In the genomic region with DNA sequence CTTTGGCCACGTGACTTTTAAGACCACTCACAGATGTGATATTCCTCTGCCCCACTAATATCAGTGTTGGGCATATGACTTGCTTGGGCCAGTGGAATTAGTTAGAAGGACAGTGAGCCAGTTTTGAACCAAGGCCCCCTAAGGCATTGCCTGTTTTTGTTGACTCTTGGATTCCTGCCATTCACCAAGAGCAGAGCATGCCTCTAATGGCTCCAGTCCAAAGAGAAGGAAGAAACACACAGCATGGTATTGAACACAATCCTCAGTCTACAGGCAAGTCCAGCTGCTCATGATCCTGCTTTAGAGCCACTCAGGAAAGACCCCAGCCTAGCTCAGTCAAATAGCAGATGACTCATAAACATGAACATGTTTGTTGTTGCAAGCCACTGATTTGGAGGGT, we compare ENCODE assay signal across 26 cellular contexts.
DNase-seq lines count a peak whose midpoint lies in the region; ATAC-seq, FAIRE-seq and TF ChIP-seq lines count a peak whose summit lies in the region.
"Had no signal": no experiment of that assay in that cellular context is flagged by ENCODE, and none has a peak within 500 bp of the region (broad histone marks: within the 10 kb centered on the region; RNA-seq: fewer than 3 reads in every experiment).

No MANE protein-coding gene starts in this region.

- H3K27me3 ChIP-seq in astrocyte (ENCODE audit: insufficient read depth, low read length) = no peaks in the 10 kb centered on the region
- H3K27me3 ChIP-seq: BLaER1 treated with 17β-estradiol and CSF1 and Interleukin-3, amounts not matched to agents 10 nM and 100 nM; brain microvascular endothelial cell; upper lobe of left lung had no signal

- H3K36me3 ChIP-seq in astrocyte (ENCODE audit: insufficient read depth, low read length) = no peaks in the 10 kb centered on the region
- no peaks in the 10 kb centered on the region for H3K36me3 ChIP-seq in kidney (ENCODE audit: control insufficient read depth in 1 of 2, insufficient read depth in 2 of 2, low read length in 2 of 2)
- H3K36me3 ChIP-seq: BLaER1 treated with 17β-estradiol and CSF1 and Interleukin-3, amounts not matched to agents 10 nM and 100 nM; brain microvascular endothelial cell; upper lobe of left lung had no signal

- no peak for ATAC-seq in stimulated activated naive CD8-positive, alpha-beta T cell treated with anti-CD3 and anti-CD28 coated beads, Interleukin-15, Interleukin-2, amounts not matched to agents 100 U/mL and 50 U/mL, for 24 hours
- ATAC-seq: activated naive CD8-positive, alpha-beta T cell treated with anti-CD3 and anti-CD28 coated beads, Interleukin-2, amount 50 U/mL, for 24 hours; HCT116 had no signal

- intact Hi-C loops in kidney (cut with DNase I) = no loop called here

- in situ Hi-C loops in ACHN (cut with HindIII; ENCODE audit: low pct_ligation_motif_present, low pct_unique_long_range_greater_than_20kb, low sequenced_read_pairs) = no loop called here

- H3K79me2 ChIP-seq in astrocyte (ENCODE audit: insufficient read depth, low read length) = no peaks in the 10 kb centered on the region

- H3K4me3 Mint-ChIP-seq in astrocyte (ENCODE audit: unreplicated experiment) = no peak overlapping the region
- H3K4me3 Mint-ChIP-seq: activated naive CD8-positive, alpha-beta T cell treated with anti-CD3 and anti-CD28 coated beads, Interleukin-2, amount 50 U/mL, for 24 hours; IgD-negative memory B cell; naive B cell; T-helper 2 cell treated with Interferon-gamma antibody and Interleukin-4, amounts not matched to agents 5 μg/mL and 100 μg/mL, for 36 hours had no signal

- no peaks in the 10 kb centered on the region for H4K20me1 ChIP-seq in astrocyte (ENCODE audit: insufficient read depth, low read length)
- H4K20me1 ChIP-seq: BLaER1 treated with 17β-estradiol and CSF1 and Interleukin-3, amounts not matched to agents 10 nM and 100 nM had no signal

- H3K9me3 ChIP-seq in astrocyte (ENCODE audit: insufficient read depth, low read depth, low read length) (peaks cover 4% of the 10 kb centered on the region), kidney (ENCODE audit: control insufficient read depth in 1 of 2, low read length in 2 of 2) (no peaks in the 10 kb centered on the region)
- H3K9me3 ChIP-seq: BLaER1 treated with 17β-estradiol and CSF1 and Interleukin-3, amounts not matched to agents 10 nM and 100 nM; upper lobe of left lung had no signal

- TF ChIP-seq CTCF in astrocyte (IDR thresholded peaks at IDR 0.05; ENCODE audit: insufficient read depth, low read depth, low read length) (no peak), kidney (IDR thresholded peaks at IDR 0.05; ENCODE audit: borderline replicate concordance, extremely low read depth, insufficient read depth) (no peak)

- H3K4me1 Mint-ChIP-seq in astrocyte (ENCODE audit: low read depth, unreplicated experiment) = peaks cover 16% of the 10 kb centered on the region
- H3K4me1 Mint-ChIP-seq: activated naive CD8-positive, alpha-beta T cell treated with anti-CD3 and anti-CD28 coated beads, Interleukin-2, amount 50 U/mL, for 24 hours; IgD-negative memory B cell; naive B cell had no signal

- H2AFZ ChIP-seq in astrocyte (ENCODE audit: low read depth, low read length) = no peak overlapping the region

- no peak overlapping the region for H3K9ac ChIP-seq in astrocyte (ENCODE audit: low read length)
- H3K9ac ChIP-seq in kidney (ENCODE audit: low read length in 2 of 2) = no peak overlapping the region
- H3K9ac ChIP-seq: BLaER1 treated with 17β-estradiol and CSF1 and Interleukin-3, amounts not matched to agents 10 nM and 100 nM had no signal

- DNase-seq in NCI-H748 (lab: John Stamatoyannopoulos, UW; ENCODE audit: unreplicated experiment) (peak; percentile 34), NCI-H748 treated with DMSO at 0.1 percent for 48 hours (lab: John Stamatoyannopoulos, UW) (no peak), astrocyte (ENCODE audit: low read depth) (no peak), kidney (no peak), NCI-H1417 treated with DMSO at 0.1 percent for 48 hours (lab: John Stamatoyannopoulos, UW) (no peak), ACHN (no peak), NCI-H82 treated with DMSO at 0.1 percent for 48 hours (lab: John Stamatoyannopoulos, UW; ENCODE audit: unreplicated experiment) (no peak)
- no peak for DNase-seq in stimulated activated naive CD8-positive, alpha-beta T cell treated with anti-CD3 and anti-CD28 coated beads, Interleukin-15, Interleukin-2, amounts not matched to agents 100 U/mL and 50 U/mL, for 24 hours
- DNase-seq: activated CD4-positive, alpha-beta T cell treated with anti-CD3 and anti-CD28 coated beads, Interleukin-2, amount 50 U/mL, for 4 hours; activated CD8-positive, alpha-beta memory T cell treated with anti-CD3 and anti-CD28 coated beads, Interleukin-2, amount 50 U/mL, for 4 hours; activated naive CD8-positive, alpha-beta T cell treated with anti-CD3 and anti-CD28 coated beads, Interleukin-2, amount 50 U/mL, for 24 hours; left cardiac atrium; mesenchymal stem cell; naive B cell; NCI-H146; NCI-H446 treated with DMSO at 0.1 percent for 48 hours; retina had no signal

- peaks cover 31% of the 10 kb centered on the region for H3K27me3 Mint-ChIP-seq in astrocyte (ENCODE audit: low read depth, unreplicated experiment)
- H3K27me3 Mint-ChIP-seq: naive B cell had no signal

- H3K4me2 ChIP-seq in astrocyte (ENCODE audit: low read length) = no peak overlapping the region
- H3K4me2 ChIP-seq: BLaER1 treated with 17β-estradiol and CSF1 and Interleukin-3, amounts not matched to agents 10 nM and 100 nM had no signal

- H3K9me3 Mint-ChIP-seq in astrocyte (ENCODE audit: unreplicated experiment) = peaks cover 7% of the 10 kb centered on the region
- H3K9me3 Mint-ChIP-seq: T-helper 2 cell treated with Interferon-gamma antibody and Interleukin-4, amounts not matched to agents 5 μg/mL and 100 μg/mL, for 36 hours had no signal

- H3K27ac ChIP-seq in astrocyte (ENCODE audit: low read depth, low read length) = no peak overlapping the region
- H3K27ac ChIP-seq in kidney (ENCODE audit: low read depth in 2 of 2, low read length in 2 of 2) = peak overlapping the region; percentile 58 to 70
- H3K27ac ChIP-seq: BLaER1 treated with 17β-estradiol and CSF1 and Interleukin-3, amounts not matched to agents 10 nM and 100 nM; brain microvascular endothelial cell; coronary artery; upper lobe of left lung; VCaP had no signal

- no peaks in the 10 kb centered on the region for H3K36me3 Mint-ChIP-seq in astrocyte (ENCODE audit: low read depth, unreplicated experiment)
- H3K36me3 Mint-ChIP-seq: IgD-negative memory B cell, naive B cell had no signal

- H3K4me1 ChIP-seq in astrocyte (ENCODE audit: insufficient read depth, low read length) = peaks cover 7% of the 10 kb centered on the region
- H3K4me1 ChIP-seq in kidney (ENCODE audit: control insufficient read depth in 1 of 2, insufficient read depth in 1 of 2, low read depth in 1 of 2, low read length in 2 of 2) = peaks cover 17 to 30% of the 10 kb centered on the region in 2 donors
- H3K4me1 ChIP-seq: BLaER1 treated with 17β-estradiol and CSF1 and Interleukin-3, amounts not matched to agents 10 nM and 100 nM; upper lobe of left lung had no signal

- H3K27ac Mint-ChIP-seq in astrocyte (ENCODE audit: unreplicated experiment) = peak overlapping the region; percentile 99
- H3K27ac Mint-ChIP-seq: activated naive CD8-positive, alpha-beta T cell treated with anti-CD3 and anti-CD28 coated beads, Interleukin-2, amount 50 U/mL, for 24 hours; IgD-negative memory B cell; naive B cell; T-helper 2 cell treated with Interferon-gamma antibody and Interleukin-4, amounts not matched to agents 5 μg/mL and 100 μg/mL, for 36 hours had no signal

- FAIRE-seq in astrocyte (lab: Jason Lieb, UNC) = no peak
- FAIRE-seq in kidney (lab: Jason Lieb, UNC) = no peak
- FAIRE-seq: endometrium had no signal

- H3K4me3 ChIP-seq in astrocyte (ENCODE audit: insufficient read depth, low read depth, low read length) (no peak overlapping the region), kidney (ENCODE audit: low read length in 2 of 2) (no peak overlapping the region)
- H3K4me3 ChIP-seq: BLaER1 treated with 17β-estradiol and CSF1 and Interleukin-3, amounts not matched to agents 10 nM and 100 nM; coronary artery; upper lobe of left lung had no signal
